In genomic region chr4:89860971-89861370, GRCh38 we compare ENCODE assay signal across 24 cellular contexts. TPM values are rescaled to one million over a fixed set of nuclear protein-coding genes. Genes with fewer than 3 reads are reported as not detected.
DNase-seq lines count a peak whose midpoint lies in the region; TF ChIP-seq lines count a peak whose summit lies in the region.
"Had no signal": no experiment of that assay in that cellular context is flagged by ENCODE, and none has a peak within 500 bp of the region (broad histone marks: within the 10 kb centered on the region; RNA-seq: fewer than 3 reads in every experiment).

No MANE protein-coding gene starts in this region.

- H3K4me3 ChIP-seq in neural progenitor cell (no peak overlapping the region), thyroid gland (replicated peaks in 1 of 3) (no peak overlapping the region), MG63 (no peak overlapping the region)
- H3K4me3 ChIP-seq: A549; BLaER1 treated with 17β-estradiol and CSF1 and Interleukin-3, amounts not matched to agents 10 nM and 100 nM; GM12878 had no signal

- no peaks in the 10 kb centered on the region for H3K4me1 ChIP-seq in neural progenitor cell
- no peaks in the 10 kb centered on the region for H3K4me1 ChIP-seq in thyroid gland
- H3K4me1 ChIP-seq: A549; BE2C; BLaER1 treated with 17β-estradiol and CSF1 and Interleukin-3, amounts not matched to agents 10 nM and 100 nM had no signal

- no peaks in the 10 kb centered on the region for H3F3A ChIP-seq in neural progenitor cell (ENCODE audit: low read depth)

- no peak overlapping the region for H2AFZ ChIP-seq in neural progenitor cell (replicated peaks)

- H3K9me3 Mint-ChIP-seq in neural progenitor cell: peaks cover 13% of the 10 kb centered on the region
- H3K9me3 Mint-ChIP-seq: CD4-positive, alpha-beta T cell; HFFc6 had no signal

- H3K9ac ChIP-seq in neural progenitor cell: no peak overlapping the region
- H3K9ac ChIP-seq: BLaER1 treated with 17β-estradiol and CSF1 and Interleukin-3, amounts not matched to agents 10 nM and 100 nM had no signal

- H3K4me1 Mint-ChIP-seq in neural progenitor cell: no peaks in the 10 kb centered on the region
- H3K4me1 Mint-ChIP-seq: CD14-positive monocyte; CD8-positive, alpha-beta memory T cell; H9 had no signal

- H3K27ac Mint-ChIP-seq in neural progenitor cell: no peak overlapping the region
- H3K27ac Mint-ChIP-seq: CD14-positive monocyte; CD4-positive, alpha-beta T cell; CD8-positive, alpha-beta memory T cell; H9; HFFc6 had no signal

- 85 to 94% methylated on average over 5 of the region's 5 CpGs for WGBS in thyroid gland, 2 donors

- intact Hi-C loops in thyroid gland (cut with DNase I): no loop called here

- H4K20me1 ChIP-seq in neural progenitor cell (ENCODE audit: low read depth): no peaks in the 10 kb centered on the region
- H4K20me1 ChIP-seq: BLaER1 treated with 17β-estradiol and CSF1 and Interleukin-3, amounts not matched to agents 10 nM and 100 nM had no signal

- no peaks in the 10 kb centered on the region for H3K27me3 ChIP-seq in neural progenitor cell
- H3K27me3 ChIP-seq in thyroid gland: no peaks in the 10 kb centered on the region
- H3K27me3 ChIP-seq in MG63: no peaks in the 10 kb centered on the region
- H3K27me3 ChIP-seq: BE2C; BLaER1 treated with 17β-estradiol and CSF1 and Interleukin-3, amounts not matched to agents 10 nM and 100 nM had no signal

- H3K27me3 Mint-ChIP-seq in neural progenitor cell (ENCODE audit: insufficient read depth, low read depth): no peaks in the 10 kb centered on the region

- DNase-seq in ELF-1 (ENCODE audit: low read depth, low spot score) (peak; percentile 7), NCI-H69 (lab: John Stamatoyannopoulos, UW) (peak; percentile 5), foreskin melanocyte (peak; percentile 34), neural progenitor cell (ENCODE audit: low spot score) (peak; percentile 51), thyroid gland (no peak), GM19240 (ENCODE audit: insufficient read length, low spot score) (no peak), MG63 (no peak)
- DNase-seq in central memory CD4-positive, alpha-beta T cell: no peak
- DNase-seq: 8988T; ACHN; AML-193; BE2C; CD4-positive, alpha-beta T cell; CD8-positive, alpha-beta memory T cell; DMS53; DMS79 treated with DMSO at 0.1 percent for 48 hours; GDM1; H9; HFFc6 had no signal

- H3K4me3 Mint-ChIP-seq in neural progenitor cell: no peak overlapping the region
- H3K4me3 Mint-ChIP-seq: CD14-positive monocyte; CD4-positive, alpha-beta T cell; CD8-positive, alpha-beta memory T cell; H9; HFFc6 had no signal

- H3K36me3 ChIP-seq in neural progenitor cell (no peaks in the 10 kb centered on the region), thyroid gland (no peaks in the 10 kb centered on the region), MG63 (no peaks in the 10 kb centered on the region)
- H3K36me3 ChIP-seq: BE2C; BLaER1 treated with 17β-estradiol and CSF1 and Interleukin-3, amounts not matched to agents 10 nM and 100 nM had no signal

- H3K4me2 ChIP-seq in neural progenitor cell: no peak overlapping the region
- H3K4me2 ChIP-seq: A549; BLaER1 treated with 17β-estradiol and CSF1 and Interleukin-3, amounts not matched to agents 10 nM and 100 nM had no signal

- no peaks in the 10 kb centered on the region for H3K79me2 ChIP-seq in neural progenitor cell (ENCODE audit: low read depth)

- no peaks in the 10 kb centered on the region for H3K36me3 Mint-ChIP-seq in neural progenitor cell
- H3K36me3 Mint-ChIP-seq: CD14-positive monocyte; CD8-positive, alpha-beta memory T cell had no signal

- no peak for TF ChIP-seq POLR2A in thyroid gland (IDR thresholded peaks at IDR 0.05)

- H3K9me3 ChIP-seq in neural progenitor cell (ENCODE audit: low read depth) (no peaks in the 10 kb centered on the region), thyroid gland (no peaks in the 10 kb centered on the region), MG63 (no peaks in the 10 kb centered on the region)
- H3K9me3 ChIP-seq: A549, BE2C had no signal

- no peak for TF ChIP-seq CTCF in neural progenitor cell (IDR thresholded peaks at IDR 0.05)
- no peak for TF ChIP-seq CTCF in thyroid gland (IDR thresholded peaks at IDR 0.05)

- no peak overlapping the region for H3K27ac ChIP-seq in neural progenitor cell
- H3K27ac ChIP-seq in thyroid gland: no peak overlapping the region
- H3K27ac ChIP-seq: A549; BLaER1 treated with 17β-estradiol and CSF1 and Interleukin-3, amounts not matched to agents 10 nM and 100 nM had no signal

RNA-seq across cellular contexts. Expression of gene SNCA, which starts 24.0 kb away (rescaled TPM):
- total RNA-seq in neural progenitor cell (ENCODE audit: low replicate concordance) (5.6 and 11.0 TPM in 2 replicates), thyroid gland (10 to 100 TPM in 3 of 4 donors, 1 to 10 TPM in 1; 5.3 to 22.7 (median 15.0) TPM)
- total RNA-seq in MG63 (2014; rRNA removed; shearing (Covaris generic); ENCODE audit: low replicate concordance): not detected in 2 replicates
- total RNA-seq: CD4-positive, alpha-beta T cell; GM12878 had no signal

RNA-seq across cellular contexts. Expression of gene MMRN1, which starts 33.7 kb away (rescaled TPM):
- total RNA-seq in neural progenitor cell (ENCODE audit: low replicate concordance): 0.37 TPM in 2 replicates
- total RNA-seq in thyroid gland: 100 to 1,000 TPM; 111 to 689 (median 241) TPM
- not detected in 2 replicates for total RNA-seq in MG63 (2014; rRNA removed; shearing (Covaris generic); ENCODE audit: low replicate concordance)
- total RNA-seq: CD8-positive, alpha-beta memory T cell; H4; H9; HFFc6 had no signal

Comparison
In these comparisons a context has a peak if more than half of its experiments do, and no peak if none do; other contexts are left out.
1. DNase-seq: peak in ELF-1 (single experiment), NCI-H69 (single experiment), foreskin melanocyte (single experiment) and neural progenitor cell (single experiment); none in thyroid gland (0 of 2), GM19240 (single experiment), central memory CD4-positive, alpha-beta T cell (single experiment) and MG63 (single experiment).
2. RNA of gene MMRN1, which starts 33.7 kb away (total RNA-seq): 111 to 689 TPM in thyroid gland; 0.37 TPM in neural progenitor cell and not detected in MG63; every median in the first group is over 10 times any median in the second.